Comparison of ENCODE assay signal across 24 cellular contexts in the genomic region with DNA sequence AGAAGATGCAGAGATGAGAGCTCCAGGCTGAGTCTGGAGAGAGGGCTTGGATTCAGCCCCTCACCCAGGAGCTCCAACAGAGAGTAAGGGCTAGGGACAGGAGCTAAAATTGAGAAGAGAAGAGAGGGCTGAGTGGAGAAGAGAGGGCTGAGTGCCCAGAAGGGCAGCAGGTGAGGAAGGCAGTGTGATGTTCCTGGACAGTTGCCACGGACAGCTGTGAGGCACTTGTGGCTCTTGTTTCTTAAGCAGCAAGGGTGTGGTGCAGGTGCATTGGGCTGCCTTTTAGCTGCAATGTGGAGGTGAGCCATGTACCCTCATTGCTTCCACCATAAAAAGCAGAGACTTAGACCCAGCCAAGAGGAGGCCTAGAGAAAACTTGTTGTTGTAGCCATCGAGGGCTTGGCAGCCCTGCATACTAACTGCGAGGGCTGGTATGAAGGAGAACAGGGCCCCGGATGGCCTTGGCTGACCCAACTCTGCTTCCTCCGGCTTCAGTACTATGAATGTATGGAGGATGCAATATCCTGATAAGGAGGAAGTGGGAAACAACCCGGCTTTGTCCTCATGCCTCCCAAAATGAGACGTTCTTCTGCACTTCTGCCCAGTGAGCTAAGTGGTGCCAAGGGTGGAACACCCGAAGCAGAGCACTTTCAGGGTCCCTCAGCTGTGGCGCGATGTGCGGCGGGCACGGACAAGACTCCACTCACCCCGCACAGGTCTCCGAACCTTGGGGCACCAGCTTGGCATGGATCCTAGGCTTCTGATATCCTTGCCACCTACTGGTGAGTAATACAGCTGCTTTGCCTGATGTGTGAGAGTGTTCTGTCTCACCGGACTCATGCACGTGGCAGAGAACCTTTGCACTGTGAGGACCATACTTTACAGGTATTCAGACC.
DNase-seq lines count a peak whose midpoint lies in the region; ATAC-seq and TF ChIP-seq lines count a peak whose summit lies in the region.
"Had no signal": no experiment of that assay in that cellular context is flagged by ENCODE, and none has a peak within 500 bp of the region (broad histone marks: within the 10 kb centered on the region; RNA-seq: fewer than 3 reads in every experiment).

No MANE protein-coding gene starts in this region.

- no peaks in the 10 kb centered on the region for H3K27me3 Mint-ChIP-seq in stimulated activated naive B cell treated with anti-CD40 and anti-IgM and Interleukin-4, amounts not matched to agents 10 μg/mL and 1 μg/mL and 100 μg/mL, for 72 hours
- H3K27me3 Mint-ChIP-seq in mesothelial cell of epicardium (ENCODE audit: low read depth) = no peaks in the 10 kb centered on the region
- H3K27me3 Mint-ChIP-seq: activated naive CD4-positive, alpha-beta T cell treated with anti-CD3 and anti-CD28 coated beads, Interleukin-2, amount 10 ng/mL, durations not matched to agents 7 days and 5 days; memory B cell; T-cell had no signal

- TF ChIP-seq CTCF in choroid plexus epithelial cell (conservative IDR thresholded peaks at IDR 0.05; ENCODE audit: low read depth, low read length) (peak; percentile 5), mesothelial cell of epicardium (IDR thresholded peaks at IDR 0.05; ENCODE audit: unreplicated experiment) (no peak)

- peaks cover 4 to 19% of the 10 kb centered on the region in 2 donors for H3K36me3 Mint-ChIP-seq in stimulated activated naive B cell treated with anti-CD40 and anti-IgM and Interleukin-4, amounts not matched to agents 10 μg/mL and 1 μg/mL and 100 μg/mL, for 72 hours
- peaks cover 6% of the 10 kb centered on the region for H3K36me3 Mint-ChIP-seq in mesothelial cell of epicardium
- H3K36me3 Mint-ChIP-seq: activated naive CD4-positive, alpha-beta T cell treated with anti-CD3 and anti-CD28 coated beads, Interleukin-2, amount 10 ng/mL, durations not matched to agents 7 days and 5 days had no signal

- peak overlapping the region; percentile 4 for H3K27ac Mint-ChIP-seq in stimulated activated naive B cell treated with anti-CD40 and anti-IgM and Interleukin-4, amounts not matched to agents 10 μg/mL and 1 μg/mL and 100 μg/mL, for 72 hours
- no peak overlapping the region for H3K27ac Mint-ChIP-seq in mesothelial cell of epicardium
- H3K27ac Mint-ChIP-seq: activated naive CD4-positive, alpha-beta T cell treated with anti-CD3 and anti-CD28 coated beads, Interleukin-2, amount 10 ng/mL, durations not matched to agents 7 days and 5 days; activated T-cell treated with anti-CD3 and anti-CD28 coated beads, Interleukin-2, amount 50 U/mL, for 72 hours; memory B cell; T-cell had no signal

- no peak overlapping the region for H3K4me3 Mint-ChIP-seq in stimulated activated naive B cell treated with anti-CD40 and anti-IgM and Interleukin-4, amounts not matched to agents 10 μg/mL and 1 μg/mL and 100 μg/mL, for 72 hours
- H3K4me3 Mint-ChIP-seq in mesothelial cell of epicardium = no peak overlapping the region
- H3K4me3 Mint-ChIP-seq: activated naive CD4-positive, alpha-beta T cell treated with anti-CD3 and anti-CD28 coated beads, Interleukin-2, amount 10 ng/mL, durations not matched to agents 7 days and 5 days; activated T-cell treated with anti-CD3 and anti-CD28 coated beads, Interleukin-2, amount 50 U/mL, for 72 hours; memory B cell; T-cell had no signal

- peaks cover 0 to 1% of the 10 kb centered on the region in 2 donors for H3K9me3 Mint-ChIP-seq in stimulated activated naive B cell treated with anti-CD40 and anti-IgM and Interleukin-4, amounts not matched to agents 10 μg/mL and 1 μg/mL and 100 μg/mL, for 72 hours
- H3K9me3 Mint-ChIP-seq in mesothelial cell of epicardium = peaks cover 3% of the 10 kb centered on the region
- H3K9me3 Mint-ChIP-seq: activated naive CD4-positive, alpha-beta T cell treated with anti-CD3 and anti-CD28 coated beads, Interleukin-2, amount 10 ng/mL, durations not matched to agents 7 days and 5 days; activated T-cell treated with anti-CD3 and anti-CD28 coated beads, Interleukin-2, amount 50 U/mL, for 72 hours; memory B cell; T-cell had no signal

- peaks cover 19 to 29% of the 10 kb centered on the region in 2 donors for H3K4me1 Mint-ChIP-seq in stimulated activated naive B cell treated with anti-CD40 and anti-IgM and Interleukin-4, amounts not matched to agents 10 μg/mL and 1 μg/mL and 100 μg/mL, for 72 hours
- H3K4me1 Mint-ChIP-seq in mesothelial cell of epicardium = no peaks in the 10 kb centered on the region
- H3K4me1 Mint-ChIP-seq: activated naive CD4-positive, alpha-beta T cell treated with anti-CD3 and anti-CD28 coated beads, Interleukin-2, amount 10 ng/mL, durations not matched to agents 7 days and 5 days; T-cell had no signal

- DNase-seq in SKM-1 treated with dmso at 0.1 percent for 144 hours (lab: John Stamatoyannopoulos, UW; ENCODE audit: unreplicated experiment) (peak; percentile 16), SKM-1 (lab: John Stamatoyannopoulos, UW; ENCODE audit: unreplicated experiment) (no peak), NCI-H1105 treated with DMSO at 0.1 percent for 48 hours (lab: John Stamatoyannopoulos, UW) (peak; percentile 51), choroid plexus epithelial cell (ENCODE audit: low read depth) (no peak), NCI-H146 treated with DMSO at 0.1 percent for 48 hours (lab: John Stamatoyannopoulos, UW; ENCODE audit: unreplicated experiment) (no peak), mesothelial cell of epicardium (ENCODE audit: low spot score in 2 of 2, unreplicated experiment in 2 of 2) (no peak)
- no peak for DNase-seq in stimulated activated naive B cell treated with anti-CD40 and anti-IgM and Interleukin-4, amounts not matched to agents 10 μg/mL and 1 μg/mL and 100 μg/mL, for 72 hours
- DNase-seq: ACHN; activated CD4-positive, alpha-beta T cell treated with anti-CD3 and anti-CD28 coated beads for 4 hours; activated naive CD4-positive, alpha-beta T cell treated with anti-CD3 and anti-CD28 coated beads, Interleukin-2, amount 10 ng/mL, durations not matched to agents 7 days and 5 days; activated T-cell treated with anti-CD3 and anti-CD28 coated beads, Interleukin-2, amount 50 U/mL, for 72 hours; glutamatergic neuron; KBM-7; kidney glomerular epithelial cell; NCI-H2081; stimulated activated CD4-positive, alpha-beta T cell treated with anti-CD3 and anti-CD28 coated beads, Interleukin-15, amount 100 ng/mL, for 24 hours; T-cell; transverse colon had no signal

- ATAC-seq in stimulated activated naive B cell treated with anti-CD40 and anti-IgM and Interleukin-4, amounts not matched to agents 10 μg/mL and 1 μg/mL and 100 μg/mL, for 72 hours (replicated peaks) = no peak
- ATAC-seq in GM21737 (IDR thresholded peaks at IDR 0.05; ENCODE audit: unreplicated experiment) = no peak
- ATAC-seq: activated T-cell treated with anti-CD3 and anti-CD28 coated beads, Interleukin-2, amount 50 U/mL, for 72 hours; HCT116; sciatic nerve; T-cell had no signal

- H3K4me3 ChIP-seq in choroid plexus epithelial cell (ENCODE audit: low read depth, low read length) = no peak overlapping the region
- H3K4me3 ChIP-seq: BLaER1, cardiac muscle cell, transverse colon had no signal

Comparison
In these comparisons a context has a peak if more than half of its experiments do, and no peak if none do; other contexts are left out.
1. DNase-seq: peak in SKM-1 treated with dmso at 0.1 percent for 144 hours (single experiment) and NCI-H1105 treated with DMSO at 0.1 percent for 48 hours (single experiment); none in SKM-1 (single experiment), choroid plexus epithelial cell (single experiment), stimulated activated naive B cell treated with anti-CD40 and anti-IgM and Interleukin-4, amounts not matched to agents 10 μg/mL and 1 μg/mL and 100 μg/mL, for 72 hours (single experiment), NCI-H146 treated with DMSO at 0.1 percent for 48 hours (single experiment) and mesothelial cell of epicardium (0 of 2).